8 cellular contexts compared by ENCODE assay signal in the genomic region with DNA sequence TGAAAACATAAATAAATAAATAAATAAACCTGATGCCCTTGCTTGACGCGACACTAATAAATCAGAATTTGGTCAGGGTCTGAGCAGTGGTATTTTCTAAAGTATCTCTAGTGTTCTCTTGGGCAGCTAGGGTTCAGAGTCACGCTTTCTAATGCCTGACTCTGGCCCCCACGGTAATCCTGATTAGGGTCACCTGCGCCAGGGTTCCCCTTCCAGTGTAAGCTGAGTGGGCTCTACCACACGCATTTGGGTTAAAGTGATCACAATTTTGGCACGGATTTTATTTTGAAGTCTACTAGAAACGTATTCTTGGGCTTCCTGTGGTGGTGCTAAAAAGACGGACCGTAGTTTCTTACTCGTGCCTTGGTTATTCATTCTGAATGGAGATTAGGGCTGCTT. TPM values are rescaled to one million over a fixed set of nuclear protein-coding genes. Genes with fewer than 3 reads are reported as not detected.
DNase-seq lines count a peak whose midpoint lies in the region; ATAC-seq and TF ChIP-seq lines count a peak whose summit lies in the region.

No MANE protein-coding gene starts in this region.

- intact Hi-C loops in Right ventricle myocardium inferior (cut with DNase I), result loop anchor here (10.0 kb wide), 1 partner anchor 835 kb away; no protein-coding TSS in a partner anchor
- intact Hi-C loops in Right ventricle myocardium superior (cut with DNase I), result no loop called here
- intact Hi-C loops in sigmoid colon (cut with DNase I), result loop anchor here (1.0 to 5.0 kb wide), 2 partner anchors 109 to 802 kb away; a partner anchor contains a TSS

- no peaks in the 10 kb centered on the region for H3K9me3 ChIP-seq in SU-DHL-6 (ENCODE audit: insufficient read depth, low read length)
- H3K9me3 ChIP-seq in sigmoid colon, result no peaks in the 10 kb centered on the region

- H3K27ac ChIP-seq in SU-DHL-6 (ENCODE audit: low read depth, low read length) (no peak overlapping the region), sigmoid colon (peak overlapping the region; percentile 85 to 91 (median 86))

- H3K4me3 ChIP-seq in SU-DHL-6 (ENCODE audit: insufficient read depth, low read length, poor library complexity, severe bottlenecking) (peak overlapping the region; percentile 77), foreskin fibroblast (ENCODE audit: low read depth in 1 of 2, low read length in 2 of 2) (peak overlapping the region; percentile 97 to 99), sigmoid colon (peak overlapping the region; percentile 66 to 90 (median 80))

- peaks cover 0 to 20% (median 17%) of the 10 kb centered on the region in 4 donors for H3K4me1 ChIP-seq in sigmoid colon

- H3K4me2 ChIP-seq in SU-DHL-6 (ENCODE audit: low read depth, low read length, poor library complexity, severe bottlenecking), result peak overlapping the region; percentile 95

- no peak for TF ChIP-seq CTCF in SU-DHL-6 (IDR thresholded peaks at IDR 0.05; ENCODE audit: insufficient read depth, low read length, poor library complexity, severe bottlenecking)
- no peak for TF ChIP-seq CTCF in foreskin fibroblast (IDR thresholded peaks at IDR 0.05; ENCODE audit: low read depth, low read length)
- TF ChIP-seq CTCF in sigmoid colon (IDR thresholded peaks at IDR 0.05), result no peak

- WGBS in sigmoid colon, 2 donors, result 2 to 4% methylated on average over 11 of the region's 11 CpGs

- peak; percentile 18 for ATAC-seq in Right ventricle myocardium inferior
- ATAC-seq in Right ventricle myocardium superior (ENCODE audit: poor library complexity), result no peak

- peak overlapping the region; percentile 25 for H2AFZ ChIP-seq in SU-DHL-6 (ENCODE audit: low read depth, low read length, severe bottlenecking)

- H3K36me3 ChIP-seq in SU-DHL-6 (ENCODE audit: low read length) (peaks cover 7% of the 10 kb centered on the region; the same call in 1 of the 2 replicates), sigmoid colon (peaks cover 4 to 33% (median 6%) of the 10 kb centered on the region in 4 donors)

- H3K9me2 ChIP-seq in SU-DHL-6 (replicated peaks; ENCODE audit: insufficient read depth, low read length), result no peaks in the 10 kb centered on the region

- TF ChIP-seq POLR2A in sigmoid colon (IDR thresholded peaks at IDR 0.05), result no peak

- no peaks in the 10 kb centered on the region for H4K20me1 ChIP-seq in SU-DHL-6 (ENCODE audit: low read depth, low read length)

- peaks cover 20% of the 10 kb centered on the region for H3K79me2 ChIP-seq in SU-DHL-6 (ENCODE audit: insufficient read depth, low read length)

- H3K9ac ChIP-seq in SU-DHL-6 (ENCODE audit: low read length), result peak overlapping the region; percentile 70

- no peaks in the 10 kb centered on the region for H3F3A ChIP-seq in SU-DHL-6 (ENCODE audit: insufficient read depth)

- no peak for TF ChIP-seq EP300 in sigmoid colon (IDR thresholded peaks at IDR 0.05)

- H3K27me3 ChIP-seq in SU-DHL-6 (ENCODE audit: low read length) (no peaks in the 10 kb centered on the region), sigmoid colon (no peaks in the 10 kb centered on the region)

- DNase-seq in Right ventricle myocardium inferior (ENCODE audit: missing footprints), result no peak
- no peak for DNase-seq in Right ventricle myocardium superior
- no peak for DNase-seq in foreskin fibroblast
- DNase-seq in sigmoid colon, result no peak
- DNase-seq in SKM-1 treated with dmso at 0.1 percent for 144 hours (lab: John Stamatoyannopoulos, UW; ENCODE audit: unreplicated experiment), result no peak
- no peak for DNase-seq in DMS114 treated with DMSO at 0.1 percent for 48 hours (lab: John Stamatoyannopoulos, UW; ENCODE audit: unreplicated experiment)
- DNase-seq in stimulated activated CD4-positive, alpha-beta T cell treated with anti-CD3 and anti-CD28 coated beads, Interleukin-2, amount 100 ng/mL, for 24 hours, result no peak

RNA-seq across cellular contexts. Expression of a gene that starts 0.7 kb away (rescaled TPM):
- total RNA-seq in Right ventricle myocardium inferior, result 114 TPM
- 108 TPM for total RNA-seq in Right ventricle myocardium superior
- 10 to 100 TPM; 38.3 to 65.0 (median 50.9) TPM for total RNA-seq in sigmoid colon
- polyA plus RNA-seq in sigmoid colon, result 10 to 100 TPM; 52.2 to 60.8 (median 55.3) TPM
